Comparison of ENCODE assay signal across 9 cellular contexts in the genomic region with DNA sequence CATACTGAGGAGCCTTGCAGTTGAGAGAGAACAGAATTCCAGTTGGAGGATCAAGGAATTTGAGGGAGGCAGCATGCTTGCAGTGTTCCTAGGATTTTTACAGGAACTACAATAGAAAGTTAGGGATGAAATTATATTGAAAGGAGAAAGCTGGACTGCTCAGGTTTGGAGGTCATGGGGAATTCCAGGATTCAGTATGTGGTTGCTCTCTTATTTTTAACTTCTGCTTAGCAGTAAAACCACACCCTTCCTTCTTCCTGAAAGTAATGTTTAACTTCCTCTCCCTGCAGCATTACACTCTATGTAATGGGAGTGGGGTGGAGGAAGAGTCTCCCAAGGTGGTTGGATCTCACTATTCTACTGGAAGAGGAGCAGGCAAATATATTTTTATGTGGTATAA. TPM values are rescaled to one million over a fixed set of nuclear protein-coding genes. Genes with fewer than 3 reads are reported as not detected.
DNase-seq lines count a peak whose midpoint lies in the region; ATAC-seq and TF ChIP-seq lines count a peak whose summit lies in the region.
"Had no signal": no experiment of that assay in that cellular context is flagged by ENCODE, and none has a peak within 500 bp of the region (broad histone marks: within the 10 kb centered on the region; RNA-seq: fewer than 3 reads in every experiment).

No MANE protein-coding gene starts in this region.

- peak; percentile 36 for ATAC-seq in GM21717 (IDR thresholded peaks at IDR 0.05; ENCODE audit: unreplicated experiment)
- peak; percentile 47; the same call in 2 of the 3 replicates for ATAC-seq in RWPE2 (ENCODE audit: low read depth)
- ATAC-seq in gastroesophageal sphincter, result peak; percentile 50
- ATAC-seq in HG03442 (IDR thresholded peaks at IDR 0.05; ENCODE audit: unreplicated experiment), result no peak
- ATAC-seq in HG03108 (IDR thresholded peaks at IDR 0.05; ENCODE audit: unreplicated experiment), result no peak

- peak overlapping the region; percentile 60 for H3K4me2 ChIP-seq in smooth muscle cell

- TF ChIP-seq POLR2A in gastroesophageal sphincter (IDR thresholded peaks at IDR 0.05), result no peak

- DNase-seq in RWPE2 (ENCODE audit: low spot score), result no peak
- DNase-seq in smooth muscle cell (lab: John Stamatoyannopoulos, UW; ENCODE audit: unreplicated experiment), result no peak
- no peak for DNase-seq in stimulated activated CD4-positive, alpha-beta T cell treated with anti-CD3 and anti-CD28 coated beads, Interleukin-4, amount 100 ng/mL, for 24 hours
- no peak for DNase-seq in DMS114 treated with DMSO at 0.1 percent for 48 hours (lab: John Stamatoyannopoulos, UW; ENCODE audit: unreplicated experiment)

- no peak for TF ChIP-seq EP300 in gastroesophageal sphincter (IDR thresholded peaks at IDR 0.05)

- TF ChIP-seq CTCF in RWPE2 (IDR thresholded peaks at IDR 0.05; ENCODE audit: poor library complexity, severe bottlenecking) (no peak), gastroesophageal sphincter (IDR thresholded peaks at IDR 0.05) (no peak), smooth muscle cell (IDR thresholded peaks at IDR 0.05; ENCODE audit: borderline replicate concordance, insufficient read depth, poor library complexity, severe bottlenecking) (no peak)

- H3K27me3 ChIP-seq in RWPE2 (ENCODE audit: insufficient read depth, poor library complexity, severe bottlenecking), result no peaks in the 10 kb centered on the region
- H3K27me3 ChIP-seq in gastroesophageal sphincter, result no peaks in the 10 kb centered on the region
- no peaks in the 10 kb centered on the region for H3K27me3 ChIP-seq in smooth muscle cell (ENCODE audit: low read depth)

- H3K9ac ChIP-seq in smooth muscle cell (ENCODE audit: low read depth), result no peak overlapping the region

- H2AFZ ChIP-seq in smooth muscle cell (ENCODE audit: low read depth), result no peak overlapping the region

- peaks cover 92% of the 10 kb centered on the region for H3K79me2 ChIP-seq in smooth muscle cell (ENCODE audit: low read depth)

- H3F3A ChIP-seq in smooth muscle cell (ENCODE audit: low read depth), result peaks cover 20% of the 10 kb centered on the region

- H3K36me3 ChIP-seq in RWPE2 (ENCODE audit: low read depth) (peaks cover 66% of the 10 kb centered on the region), gastroesophageal sphincter (peaks cover 4 to 45% of the 10 kb centered on the region in 2 donors), smooth muscle cell (ENCODE audit: low read depth) (peaks cover 9% of the 10 kb centered on the region)

- peaks cover 91% of the 10 kb centered on the region for H4K20me1 ChIP-seq in smooth muscle cell (ENCODE audit: low read depth)

- H3K4me3 ChIP-seq in RWPE2 (ENCODE audit: severe bottlenecking) (no peak overlapping the region), gastroesophageal sphincter (no peak overlapping the region), smooth muscle cell (no peak overlapping the region)

- H3K9me3 ChIP-seq in RWPE2 (ENCODE audit: severe bottlenecking) (no peaks in the 10 kb centered on the region), gastroesophageal sphincter (no peaks in the 10 kb centered on the region), smooth muscle cell (replicated peaks; ENCODE audit: low read depth) (no peaks in the 10 kb centered on the region)

- H3K27ac ChIP-seq in RWPE2 (ENCODE audit: poor library complexity, severe bottlenecking) (peak overlapping the region; percentile 90), gastroesophageal sphincter (peak overlapping the region in 3 of 4 donors; percentile 44 to 60 (median 57)), smooth muscle cell (ENCODE audit: low read depth) (peak overlapping the region; percentile 74)

- H3K4me1 ChIP-seq in RWPE2 (ENCODE audit: insufficient read depth, poor library complexity, severe bottlenecking), result peaks cover 47% of the 10 kb centered on the region
- H3K4me1 ChIP-seq in gastroesophageal sphincter, result peaks cover 2 to 80% (median 22%) of the 10 kb centered on the region in 3 donors
- peaks cover 22% of the 10 kb centered on the region for H3K4me1 ChIP-seq in smooth muscle cell (ENCODE audit: low read depth)

RNA-seq across cellular contexts. Expression of a gene that starts 31.3 kb away (rescaled TPM):
- total RNA-seq in gastroesophageal sphincter, result 100 to 1,000 TPM in 1 of 4 donors, 10 to 100 TPM in 3; 87.6 to 123 (median 93.8) TPM
- total RNA-seq in smooth muscle cell, result 135 and 156 TPM in 2 replicates
- 66.0 and 74.8 TPM in 2 replicates for polyA plus RNA-seq in smooth muscle cell

RNA-seq across cellular contexts. Expression of a gene that starts 41.3 kb away (rescaled TPM):
- not detected for total RNA-seq in gastroesophageal sphincter
- total RNA-seq in smooth muscle cell, result not detected in 2 replicates
- 0.22 and 0.50 TPM in 2 replicates for polyA plus RNA-seq in smooth muscle cell
- total RNA-seq: IMR-90 had no signal
- polyA plus RNA-seq: IMR-90 had no signal

RNA-seq across cellular contexts. Expression of a gene that starts 51.6 kb away (rescaled TPM):
- total RNA-seq in gastroesophageal sphincter (100 to 1,000 TPM in 2 of 4 donors, 10 to 100 TPM in 2; 81.2 to 143 (median 97.0) TPM), smooth muscle cell (120 and 131 TPM in 2 replicates)
- polyA plus RNA-seq in smooth muscle cell, result 141 and 143 TPM in 2 replicates

Comparison
In these comparisons a context has a peak if more than half of its experiments do, and no peak if none do; other contexts are left out.
1. ATAC-seq: peak in GM21717 (single experiment), RWPE2 (single experiment) and gastroesophageal sphincter (single experiment); none in HG03442 (single experiment) and HG03108 (single experiment).
2. Peak in every context shown above with its lines, with median percentiles within 50 percentile points of each other: H3K27ac ChIP-seq.